1 cellular context compared by ENCODE assay signal in genomic region chr15:56464893-56465520, GRCh38.
TF ChIP-seq lines count a peak whose summit lies in the region.

MNS1 (minus strand) TSS chr15:56465137; CDS start chr15:56464972, 165 bp downstream.

TF ChIP-seq in K562, 482 proteins besides CTCF, POLR2A, EP300 and RAD21 (continued from another document and continues in another):
- TF ChIP-seq PKNOX1 (IDR thresholded peaks at IDR 0.05), result no peak
- TF ChIP-seq MGA (IDR thresholded peaks at IDR 0.05), result peak; percentile 95
- no peak for TF ChIP-seq ZBTB26 (CRISPR knock-in tag; IDR thresholded peaks at IDR 0.05)
- TF ChIP-seq ZBTB11 (CRISPR knock-in tag; IDR thresholded peaks at IDR 0.05), result no peak
- TF ChIP-seq ZBTB34 (CRISPR knock-in tag; IDR thresholded peaks at IDR 0.05), result no peak
- peak; percentile 77 for TF ChIP-seq PHF20 (IDR thresholded peaks at IDR 0.05; ENCODE audit: partially characterized antibody)
- no peak for TF ChIP-seq E2F8 (IDR thresholded peaks at IDR 0.05; ENCODE audit: low read depth, partially characterized antibody)
- no peak for TF ChIP-seq ETS2 (tag; IDR thresholded peaks at IDR 0.05; ENCODE audit: borderline replicate concordance, poor library complexity, severe bottlenecking)
- TF ChIP-seq L3MBTL2 (IDR thresholded peaks at IDR 0.05), result peak; percentile 98
- no peak for TF ChIP-seq ARID1B (IDR thresholded peaks at IDR 0.05)
- no peak for TF ChIP-seq BRF2 (IDR thresholded peaks at IDR 0.05; ENCODE audit: borderline replicate concordance, insufficient read depth, insufficient read length)
- peak in 1 of 2 experiments; percentile 67; a peak in 1 of 4 replicates for TF ChIP-seq CSDE1 (IDR thresholded peaks at IDR 0.05)
- no peak for TF ChIP-seq KLF10 (CRISPR knock-in tag; IDR thresholded peaks at IDR 0.05)
- no peak; a peak in 1 of 4 replicates for TF ChIP-seq MAZ (CRISPR knock-in tag; conservative IDR thresholded peaks at IDR 0.05 in 1 of 2, IDR thresholded peaks at IDR 0.05 in 1 of 2)
- TF ChIP-seq NFIX (CRISPR knock-in tag; IDR thresholded peaks at IDR 0.05; ENCODE audit: low read depth), result no peak
- no peak for TF ChIP-seq PRMT5 (CRISPR knock-in tag; IDR thresholded peaks at IDR 0.05)
- TF ChIP-seq CREB5 (CRISPR knock-in tag; IDR thresholded peaks at IDR 0.05), result no peak
- no peak for TF ChIP-seq CEBPZ (IDR thresholded peaks at IDR 0.05; ENCODE audit: borderline replicate concordance, low read depth, low read length)
